ENCODE assay signal across 25 cellular contexts in the genomic region with DNA sequence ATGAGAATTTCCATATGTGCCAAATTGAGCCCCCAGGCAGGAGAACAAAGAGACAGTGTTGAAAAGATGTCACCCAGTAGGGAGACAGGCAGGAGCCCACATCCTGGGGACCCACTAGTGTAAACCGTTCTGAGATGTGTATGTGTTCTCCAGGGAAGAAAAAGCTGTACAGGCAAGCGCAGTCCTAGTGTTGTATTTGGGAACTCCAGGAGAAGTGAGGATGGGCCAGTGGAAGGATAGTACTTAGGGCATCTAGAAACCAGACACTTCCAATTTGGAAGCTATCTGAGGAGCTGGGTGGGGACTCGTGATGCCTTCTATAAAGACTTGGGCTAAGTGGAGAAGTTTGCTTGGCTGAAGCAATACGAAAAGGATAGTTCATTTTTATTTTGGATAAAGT.
DNase-seq lines count a peak whose midpoint lies in the region; ATAC-seq, FAIRE-seq and TF ChIP-seq lines count a peak whose summit lies in the region.
"Had no signal": no experiment of that assay in that cellular context is flagged by ENCODE, and none has a peak within 500 bp of the region (broad histone marks: within the 10 kb centered on the region; RNA-seq: fewer than 3 reads in every experiment).

No MANE protein-coding gene starts in this region.

- WGBS in mammary epithelial cell (ENCODE audit: low coverage, missing lambda C conversion rate), result 39% methylated on average over 4 of the region's 4 CpGs
- 76% methylated on average over 4 of the region's 4 CpGs for WGBS in SK-N-SH (ENCODE audit: low lambda C conversion rate)

- DNase-seq in MCF 10A (ENCODE audit: unreplicated experiment) (no peak), mammary epithelial cell (no peak), SK-N-SH (no peak), kidney (no peak), type B pancreatic cell (ENCODE audit: extremely low spot score, unreplicated experiment) (no peak), COR-L47 (lab: John Stamatoyannopoulos, UW) (no peak)
- no peak for DNase-seq in activated T-helper 1 cell treated with anti-CD3 and anti-CD28 coated beads, Interleukin-12 subunit alpha, Interleukin-12 subunit beta, Interleukin-2, Interleukin-4 antibody, amounts not matched to agents 30 ng/mL and 10 ng/mL and 1 ng/mL, durations not matched to agents 14 hours and 24 hours and 36 hours (ENCODE audit: low spot score)
- DNase-seq: activated naive CD8-positive, alpha-beta T cell treated with anti-CD3 and anti-CD28 coated beads for 36 hours; activated T-cell treated with anti-CD3 and anti-CD28 coated beads, Interleukin-2, amount 50 U/mL, for 72 hours; CD8-positive, alpha-beta T cell; DND-41; dorsolateral prefrontal cortex; glutamatergic neuron; H9; MG63; NCI-H1436 treated with DMSO at 0.1 percent for 48 hours; NCI-H82; OCI-M1; stimulated activated naive CD8-positive, alpha-beta T cell treated with anti-CD3 and anti-CD28 coated beads, Interleukin-15, Interleukin-2, amounts not matched to agents 100 U/mL and 50 U/mL, for 24 hours; T1000; upper lobe of left lung had no signal

- no peaks in the 10 kb centered on the region for H3K36me3 ChIP-seq in mammary epithelial cell (ENCODE audit: insufficient read depth, low read length)
- H3K36me3 ChIP-seq in SK-N-SH (replicated peaks in 1 of 2; ENCODE audit: control insufficient read depth in 1 of 2, insufficient read depth in 2 of 2, low read length in 1 of 2), result no peaks in the 10 kb centered on the region
- no peaks in the 10 kb centered on the region for H3K36me3 ChIP-seq in kidney (ENCODE audit: control insufficient read depth in 1 of 2, insufficient read depth in 2 of 2, low read length in 2 of 2)
- H3K36me3 ChIP-seq: MG63, upper lobe of left lung had no signal

- no peaks in the 10 kb centered on the region for H3K79me2 ChIP-seq in mammary epithelial cell (ENCODE audit: insufficient read depth, low read length)
- no peaks in the 10 kb centered on the region for H3K79me2 ChIP-seq in SK-N-SH (ENCODE audit: insufficient read depth)

- H3K27me3 Mint-ChIP-seq in MCF 10A (ENCODE audit: insufficient read depth, unreplicated experiment) (no peaks in the 10 kb centered on the region), type B pancreatic cell (no peaks in the 10 kb centered on the region)
- peaks cover 4% of the 10 kb centered on the region for H3K27me3 Mint-ChIP-seq in activated T-helper 1 cell treated with anti-CD3 and anti-CD28 coated beads, Interleukin-12 subunit alpha, Interleukin-12 subunit beta, Interleukin-2, Interleukin-4 antibody, amounts not matched to agents 30 ng/mL and 10 ng/mL and 1 ng/mL, durations not matched to agents 14 hours and 24 hours and 36 hours (ENCODE audit: insufficient read depth)
- H3K27me3 Mint-ChIP-seq: activated naive CD8-positive, alpha-beta T cell treated with anti-CD3 and anti-CD28 coated beads for 36 hours had no signal

- H4K20me1 ChIP-seq in mammary epithelial cell (ENCODE audit: insufficient read depth, low read length) (no peaks in the 10 kb centered on the region), SK-N-SH (ENCODE audit: insufficient read depth) (no peaks in the 10 kb centered on the region)

- TF ChIP-seq CTCF in MCF 10A (IDR thresholded peaks at IDR 0.05; ENCODE audit: unreplicated experiment) (no peak), mammary epithelial cell (conservative IDR thresholded peaks at IDR 0.05 in 1 of 2, IDR thresholded peaks at IDR 0.05 in 1 of 2; ENCODE audit: extremely low read depth in 1 of 2, insufficient read depth in 1 of 2, low read depth in 1 of 2, low read length in 2 of 2) (no peak), SK-N-SH (IDR thresholded peaks at IDR 0.05) (no peak; the same call in 1 of the 2 replicates), kidney (IDR thresholded peaks at IDR 0.05; ENCODE audit: borderline replicate concordance, extremely low read depth, insufficient read depth) (no peak), type B pancreatic cell (conservative IDR thresholded peaks at IDR 0.05) (peak; percentile 52)

- no peaks in the 10 kb centered on the region for H3K27me3 ChIP-seq in mammary epithelial cell (ENCODE audit: insufficient read depth, low read length)
- no peaks in the 10 kb centered on the region for H3K27me3 ChIP-seq in SK-N-SH (ENCODE audit: insufficient read depth)
- H3K27me3 ChIP-seq: dorsolateral prefrontal cortex, MG63, upper lobe of left lung had no signal

- ATAC-seq in GM18867 (IDR thresholded peaks at IDR 0.05; ENCODE audit: unreplicated experiment), result no peak
- ATAC-seq: activated CD4-positive, CD25-positive, alpha-beta regulatory T cell treated with anti-CD3 and anti-CD28 coated beads, Interleukin-2, amount 50 U/mL, for 24 hours; activated T-cell treated with anti-CD3 and anti-CD28 coated beads, Interleukin-2, amount 50 U/mL, for 72 hours; CD8-positive, alpha-beta T cell; left lobe of liver; stimulated activated naive CD8-positive, alpha-beta T cell treated with anti-CD3 and anti-CD28 coated beads, Interleukin-15, Interleukin-2, amounts not matched to agents 100 U/mL and 50 U/mL, for 24 hours had no signal

- H2AFZ ChIP-seq in mammary epithelial cell (ENCODE audit: low read depth, low read length), result no peak overlapping the region
- H2AFZ ChIP-seq in SK-N-SH (ENCODE audit: low read depth), result no peak overlapping the region

- H3K4me3 ChIP-seq in mammary epithelial cell (replicated peaks in 1 of 3; ENCODE audit: insufficient read depth in 1 of 3, low read depth in 2 of 3, low read length in 3 of 3) (no peak overlapping the region), SK-N-SH (ENCODE audit: low read depth in 2 of 2, low read length in 1 of 2) (0 out of 4 replicates have a peak overlapping the region, but pooled peaks of 1 of the 2 experiments have one; percentile 4), kidney (ENCODE audit: low read length in 2 of 2) (no peak overlapping the region)
- H3K4me3 ChIP-seq: dorsolateral prefrontal cortex, MG63, upper lobe of left lung had no signal

- CTCF ChIA-PET in MCF 10A (lab: Yijun Ruan, JAX), result interaction anchor here (0.6 to 1.6 kb wide), 6 partner anchors 10 to 374 kb away, joined by 3 to 4 read pairs (median 3); no protein-coding TSS in a partner anchor
- CTCF ChIA-PET in mammary epithelial cell (lab: Charles Lee; ENCODE audit: low non-redundant PET), result no interaction called here
- CTCF ChIA-PET in SK-N-SH (lab: Yijun Ruan, JAX), result interaction anchor here (0.7 to 1.7 kb wide), 4 partner anchors 15 to 592 kb away, joined by 3 to 5 read pairs (median 4); no protein-coding TSS in a partner anchor

- H3K4me2 ChIP-seq in mammary epithelial cell (ENCODE audit: insufficient read depth, low read depth, low read length), result no peak overlapping the region
- H3K4me2 ChIP-seq in SK-N-SH, result peak overlapping the region; percentile 51

- H3K9me2 ChIP-seq in SK-N-SH, result no peaks in the 10 kb centered on the region

- intact Hi-C loops in MCF 10A (cut with micrococcal nuclease), result no loop called here
- intact Hi-C loops in mammary epithelial cell (cut with micrococcal nuclease), result no loop called here
- intact Hi-C loops in kidney (cut with DNase I), result no loop called here
- intact Hi-C loops in activated T-helper 1 cell treated with anti-CD3 and anti-CD28 coated beads, Interleukin-12 subunit alpha, Interleukin-12 subunit beta, Interleukin-2, Interleukin-4 antibody, amounts not matched to agents 30 ng/mL and 10 ng/mL and 1 ng/mL, durations not matched to agents 14 hours and 24 hours and 36 hours (cut with micrococcal nuclease), result no loop called here

- BruUV-seq in MCF 10A (replicated peaks; lab: Mats Ljungman, UMichigan) (no TSS peak), mammary epithelial cell (replicated peaks; lab: Mats Ljungman, UMichigan) (no TSS peak)

- in situ Hi-C loops in mammary epithelial cell (cut with MboI; ENCODE audit: low sequenced_read_pairs in 2 of 2), result no loop called here

- no peak for TF ChIP-seq RAD21 in SK-N-SH (IDR thresholded peaks at IDR 0.05; ENCODE audit: low read length)

- dilution Hi-C loops in mammary epithelial cell (cut with HindIII; ENCODE audit: low sequenced_read_pairs), result loop anchor here (5.0 kb wide), 1 partner anchor 63 kb away; no protein-coding TSS in a partner anchor

- no peak overlapping the region for H3K9ac ChIP-seq in mammary epithelial cell (ENCODE audit: insufficient read depth, low read length)
- H3K9ac ChIP-seq in SK-N-SH, result no peak overlapping the region
- H3K9ac ChIP-seq in kidney (ENCODE audit: low read length in 2 of 2), result no peak overlapping the region

- TF ChIP-seq EP300 in SK-N-SH (IDR thresholded peaks at IDR 0.05; ENCODE audit: borderline replicate concordance in 1 of 2, low read depth in 1 of 2, low read length in 1 of 2), result no peak

- H3K36me3 Mint-ChIP-seq in MCF 10A (ENCODE audit: insufficient read depth, unreplicated experiment), result no peaks in the 10 kb centered on the region
- no peaks in the 10 kb centered on the region for H3K36me3 Mint-ChIP-seq in type B pancreatic cell
- H3K36me3 Mint-ChIP-seq in activated T-helper 1 cell treated with anti-CD3 and anti-CD28 coated beads, Interleukin-12 subunit alpha, Interleukin-12 subunit beta, Interleukin-2, Interleukin-4 antibody, amounts not matched to agents 30 ng/mL and 10 ng/mL and 1 ng/mL, durations not matched to agents 14 hours and 24 hours and 36 hours (ENCODE audit: low read depth), result no peaks in the 10 kb centered on the region
- H3K36me3 Mint-ChIP-seq: activated naive CD8-positive, alpha-beta T cell treated with anti-CD3 and anti-CD28 coated beads for 36 hours; CD8-positive, alpha-beta T cell had no signal

- no peaks in the 10 kb centered on the region for H3F3A ChIP-seq in SK-N-SH (replicated peaks; ENCODE audit: insufficient read depth)

- POLR2A ChIA-PET in MCF 10A (lab: Yijun Ruan, JAX) (interaction anchor here (0.7 to 2.1 kb wide), 5 partner anchors 9 to 363 kb away, joined by 3 to 4 read pairs (median 4); no protein-coding TSS in a partner anchor), SK-N-SH (lab: Yijun Ruan, JAX) (interaction anchor here (0.6 kb wide), 1 partner anchor 361 kb away, joined by 3 read pairs; no protein-coding TSS in a partner anchor)

- H3K4me1 Mint-ChIP-seq in MCF 10A (ENCODE audit: insufficient read depth, unreplicated experiment) (peaks cover 5% of the 10 kb centered on the region), type B pancreatic cell (ENCODE audit: unreplicated experiment) (peaks cover 24% of the 10 kb centered on the region)
- peaks cover 15% of the 10 kb centered on the region for H3K4me1 Mint-ChIP-seq in activated T-helper 1 cell treated with anti-CD3 and anti-CD28 coated beads, Interleukin-12 subunit alpha, Interleukin-12 subunit beta, Interleukin-2, Interleukin-4 antibody, amounts not matched to agents 30 ng/mL and 10 ng/mL and 1 ng/mL, durations not matched to agents 14 hours and 24 hours and 36 hours (ENCODE audit: low read depth)
- H3K4me1 Mint-ChIP-seq: H9 had no signal

- no peak overlapping the region for H3K4me3 Mint-ChIP-seq in MCF 10A (ENCODE audit: unreplicated experiment)
- H3K4me3 Mint-ChIP-seq in type B pancreatic cell, result peak overlapping the region; percentile 17
- no peak overlapping the region for H3K4me3 Mint-ChIP-seq in activated T-helper 1 cell treated with anti-CD3 and anti-CD28 coated beads, Interleukin-12 subunit alpha, Interleukin-12 subunit beta, Interleukin-2, Interleukin-4 antibody, amounts not matched to agents 30 ng/mL and 10 ng/mL and 1 ng/mL, durations not matched to agents 14 hours and 24 hours and 36 hours
- H3K4me3 Mint-ChIP-seq: activated naive CD8-positive, alpha-beta T cell treated with anti-CD3 and anti-CD28 coated beads for 36 hours; activated T-cell treated with anti-CD3 and anti-CD28 coated beads, Interleukin-2, amount 50 U/mL, for 72 hours; CD8-positive, alpha-beta T cell; H9 had no signal

- no peak for FAIRE-seq in kidney (lab: Jason Lieb, UNC)
- FAIRE-seq: A204.1 had no signal

- H3K27ac Mint-ChIP-seq in MCF 10A (ENCODE audit: low read depth, unreplicated experiment), result peak overlapping the region; percentile 58
- H3K27ac Mint-ChIP-seq in type B pancreatic cell, result peak overlapping the region; percentile 52
- no peak overlapping the region for H3K27ac Mint-ChIP-seq in activated T-helper 1 cell treated with anti-CD3 and anti-CD28 coated beads, Interleukin-12 subunit alpha, Interleukin-12 subunit beta, Interleukin-2, Interleukin-4 antibody, amounts not matched to agents 30 ng/mL and 10 ng/mL and 1 ng/mL, durations not matched to agents 14 hours and 24 hours and 36 hours
- H3K27ac Mint-ChIP-seq: activated naive CD8-positive, alpha-beta T cell treated with anti-CD3 and anti-CD28 coated beads for 36 hours; activated T-cell treated with anti-CD3 and anti-CD28 coated beads, Interleukin-2, amount 50 U/mL, for 72 hours; CD8-positive, alpha-beta T cell had no signal

- H3K27ac ChIP-seq in mammary epithelial cell (ENCODE audit: insufficient read depth, low read depth, low read length) (no peak overlapping the region), SK-N-SH (ENCODE audit: low read depth in 2 of 2, low read length in 1 of 2) (peak overlapping the region; percentile 60 to 66), kidney (ENCODE audit: low read depth in 2 of 2, low read length in 2 of 2) (peak overlapping the region; percentile 28 to 59)
- H3K27ac ChIP-seq: upper lobe of left lung had no signal

- H3K9me3 ChIP-seq in mammary epithelial cell (replicated peaks; ENCODE audit: insufficient read depth, low read length) (no peaks in the 10 kb centered on the region), SK-N-SH (0 out of 2 replicates have a peak, but pooled peaks cover 3% of the 10 kb centered on the region), kidney (ENCODE audit: control insufficient read depth in 1 of 2, low read length in 2 of 2) (peaks cover 0 to 11% of the 10 kb centered on the region in 2 donors)
- H3K9me3 ChIP-seq: MG63 had no signal

- H3K4me1 ChIP-seq in mammary epithelial cell (ENCODE audit: insufficient read depth, low read length) (peaks cover 32% of the 10 kb centered on the region), SK-N-SH (ENCODE audit: control insufficient read depth in 1 of 2, insufficient read depth in 2 of 2, low read depth in 1 of 2, low read length in 1 of 2) (peaks cover 13 to 15% of the 10 kb centered on the region in 2 experiments), kidney (ENCODE audit: control insufficient read depth in 1 of 2, insufficient read depth in 1 of 2, low read depth in 1 of 2, low read length in 2 of 2) (peaks cover 36% of the 10 kb centered on the region in 2 donors)

- H3K9me3 Mint-ChIP-seq in MCF 10A (ENCODE audit: unreplicated experiment), result no peaks in the 10 kb centered on the region
- peaks cover 7% of the 10 kb centered on the region for H3K9me3 Mint-ChIP-seq in type B pancreatic cell
- H3K9me3 Mint-ChIP-seq in activated T-helper 1 cell treated with anti-CD3 and anti-CD28 coated beads, Interleukin-12 subunit alpha, Interleukin-12 subunit beta, Interleukin-2, Interleukin-4 antibody, amounts not matched to agents 30 ng/mL and 10 ng/mL and 1 ng/mL, durations not matched to agents 14 hours and 24 hours and 36 hours, result peaks cover 11% of the 10 kb centered on the region
- H3K9me3 Mint-ChIP-seq: activated T-cell treated with anti-CD3 and anti-CD28 coated beads, Interleukin-2, amount 50 U/mL, for 72 hours had no signal
